ENCODE assay signal across 8 cellular contexts in genomic region chr11:122853971-122854446, GRCh38. TPM values are rescaled to one million over a fixed set of nuclear protein-coding genes. Genes with fewer than 3 reads are reported as not detected.
A peak's percentile ranks its signal among the peaks of the same experiment; 100 is the strongest.
DNase-seq lines count a peak whose midpoint lies in the region; ATAC-seq and TF ChIP-seq lines count a peak whose summit lies in the region.

No MANE protein-coding gene starts in this region.

- no peak overlapping the region for H3K27ac ChIP-seq in psoas muscle

- TF ChIP-seq CTCF in psoas muscle (IDR thresholded peaks at IDR 0.05) = peak; percentile 63

- no peaks in the 10 kb centered on the region for H3K4me1 ChIP-seq in psoas muscle

- no peaks in the 10 kb centered on the region for H3K9me3 Mint-ChIP-seq in activated T-cell treated with anti-CD3 and anti-CD28 coated beads, Interleukin-2, amount 50 U/mL, for 72 hours

- no peaks in the 10 kb centered on the region for H3K9me3 ChIP-seq in psoas muscle

- intact Hi-C loops in psoas muscle (cut with DNase I) = loop anchor here (2.0 to 5.0 kb wide), 3 partner anchors 57 to 273 kb away; no protein-coding TSS in a partner anchor

- no peak overlapping the region for H3K4me3 ChIP-seq in psoas muscle

- H3K36me3 ChIP-seq in psoas muscle (ENCODE audit: insufficient read depth in 1 of 2, low read depth in 1 of 2) = no peaks in the 10 kb centered on the region

- 32 to 34% (median 34%) methylated on average over 3 of the region's 3 CpGs for WGBS in psoas muscle, 3 donors

- DNase-seq in DMS79 treated with DMSO at 0.1 percent for 48 hours (lab: John Stamatoyannopoulos, UW) (peak; percentile 95), HuH-7.5 (ENCODE audit: low spot score) (peak; percentile 35), NOMO-1 treated with DMSO at 0.1 percent for 48 hours (lab: John Stamatoyannopoulos, UW; ENCODE audit: unreplicated experiment) (peak; percentile 55), germinal center (ENCODE audit: low spot score) (peak; percentile 63), psoas muscle (no peak)
- DNase-seq in activated T-cell treated with anti-CD3 and anti-CD28 coated beads, Interleukin-2, amount 50 U/mL, for 72 hours = peak; percentile 37 to 51

- ATAC-seq in activated T-cell treated with anti-CD3 and anti-CD28 coated beads, Interleukin-2, amount 50 U/mL, for 72 hours (replicated peaks in 1 of 2) = no peak
- ATAC-seq in psoas muscle (peak in 2 of 4 donors; percentile 23 to 61), HG03045 (IDR thresholded peaks at IDR 0.05; ENCODE audit: unreplicated experiment) (no peak), GM18870 (IDR thresholded peaks at IDR 0.05; ENCODE audit: unreplicated experiment) (no peak)

- no peaks in the 10 kb centered on the region for H3K27me3 Mint-ChIP-seq in activated T-cell treated with anti-CD3 and anti-CD28 coated beads, Interleukin-2, amount 50 U/mL, for 72 hours (ENCODE audit: low read depth)

- H3K36me3 Mint-ChIP-seq in activated T-cell treated with anti-CD3 and anti-CD28 coated beads, Interleukin-2, amount 50 U/mL, for 72 hours (ENCODE audit: insufficient read depth in 2 of 2) = no peaks in the 10 kb centered on the region

- no peak overlapping the region for H3K4me3 Mint-ChIP-seq in activated T-cell treated with anti-CD3 and anti-CD28 coated beads, Interleukin-2, amount 50 U/mL, for 72 hours

- H3K27ac Mint-ChIP-seq in activated T-cell treated with anti-CD3 and anti-CD28 coated beads, Interleukin-2, amount 50 U/mL, for 72 hours = no peak overlapping the region

- peaks cover 71% of the 10 kb centered on the region for H3K4me1 Mint-ChIP-seq in activated T-cell treated with anti-CD3 and anti-CD28 coated beads, Interleukin-2, amount 50 U/mL, for 72 hours (ENCODE audit: low read depth)

- no peaks in the 10 kb centered on the region for H3K27me3 ChIP-seq in psoas muscle (ENCODE audit: insufficient read depth in 3 of 3, low read length in 2 of 3)

RNA-seq across cellular contexts. Expression of gene CRTAM, which starts 15.7 kb away (rescaled TPM):
- 10 to 100 TPM in 1 of 2 donors, 1 to 10 TPM in 1; 9.7 to 12.9 TPM for total RNA-seq in activated T-cell treated with anti-CD3 and anti-CD28 coated beads, Interleukin-2, amount 50 U/mL, for 72 hours
- total RNA-seq in psoas muscle = under 1 TPM in 2 of 4 donors, not detected in 2; 0.10 to 0.42 TPM
- under 1 TPM in 2 of 3 donors, not detected in 1; 0.60 to 0.64 TPM for polyA plus RNA-seq in psoas muscle

RNA-seq across cellular contexts. Expression of gene JHY, which starts 28.6 kb away (rescaled TPM):
- 1 to 10 TPM; 5.5 to 6.0 TPM for total RNA-seq in activated T-cell treated with anti-CD3 and anti-CD28 coated beads, Interleukin-2, amount 50 U/mL, for 72 hours
- under 1 TPM; 0.15 to 0.97 (median 0.33) TPM for total RNA-seq in psoas muscle
- polyA plus RNA-seq in psoas muscle = under 1 TPM; 0.11 to 0.19 (median 0.16) TPM

Comparison
In these comparisons a context has a peak if more than half of its experiments do, and no peak if none do; other contexts are left out.
1. DNase-seq: peak in DMS79 treated with DMSO at 0.1 percent for 48 hours (single experiment), HuH-7.5 (single experiment), NOMO-1 treated with DMSO at 0.1 percent for 48 hours (single experiment), activated T-cell treated with anti-CD3 and anti-CD28 coated beads, Interleukin-2, amount 50 U/mL, for 72 hours (2 of 2) and germinal center (single experiment); none in psoas muscle (0 of 2).
2. RNA of gene CRTAM, which starts 15.7 kb away (total RNA-seq): 9.7 to 12.9 TPM in activated T-cell treated with anti-CD3 and anti-CD28 coated beads, Interleukin-2, amount 50 U/mL, for 72 hours; 0.10 to 0.42 TPM in psoas muscle; every median in the first group is over 4 times any median in the second.